In the genomic region with DNA sequence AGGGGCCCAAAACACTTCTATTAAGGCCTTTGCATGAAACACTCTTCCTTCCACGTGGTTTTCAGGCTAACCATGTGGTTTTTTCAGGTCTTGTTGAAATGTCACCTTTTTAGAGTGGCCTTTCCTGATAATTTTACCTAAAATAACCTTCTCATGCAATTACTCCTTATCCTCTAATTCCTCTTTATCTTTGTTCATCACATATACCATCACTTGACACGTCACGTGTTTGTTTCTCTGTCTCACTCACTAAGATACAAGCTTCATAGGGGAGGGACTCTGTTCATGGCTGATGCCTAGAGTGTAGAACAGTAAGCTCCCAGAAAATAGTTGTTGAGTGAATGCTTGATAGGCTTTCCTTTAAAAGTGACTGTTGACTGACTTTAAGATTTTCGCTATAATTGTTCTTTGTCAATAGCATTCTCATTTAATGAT, we compare ENCODE assay signal across 25 cellular contexts.
A peak's percentile ranks its signal among the peaks of the same experiment; 100 is the strongest.
DNase-seq lines count a peak whose midpoint lies in the region; ATAC-seq, FAIRE-seq and TF ChIP-seq lines count a peak whose summit lies in the region.
"Had no signal": no experiment of that assay in that cellular context is flagged by ENCODE, and none has a peak within 500 bp of the region (broad histone marks: within the 10 kb centered on the region; RNA-seq: fewer than 3 reads in every experiment).

No MANE protein-coding gene starts in this region.

- H2AFZ ChIP-seq in K562 (ENCODE audit: low read depth, low read length) = peak overlapping the region; percentile 68

- in situ Hi-C loops in K562 (cut with MboI) = no loop called here

- peak overlapping the region; percentile 51 for H3K4me3 Mint-ChIP-seq in stimulated activated memory B cell treated with anti-CD40 and anti-IgM and Interleukin-4, amounts not matched to agents 10 μg/mL and 1 μg/mL and 100 μg/mL, for 72 hours
- H3K4me3 Mint-ChIP-seq: activated CD4-positive, alpha-beta memory T cell treated with anti-CD3 and anti-CD28 coated beads, Interleukin-2, amount 10 ng/mL, durations not matched to agents 7 days and 5 days; activated naive CD8-positive, alpha-beta T cell; CD8-positive, alpha-beta memory T cell; T-cell had no signal

- CTCF ChIA-PET in K562 (lab: Yijun Ruan, JAX; ENCODE audit: low intra/inter-chr PET ratio) = no interaction called here

- TF ChIP-seq CTCF in cardiac muscle cell (IDR thresholded peaks at IDR 0.05; ENCODE audit: low read depth, low read length) (no peak), K562 (IDR thresholded peaks at IDR 0.05 in 2 of 3, conservative IDR thresholded peaks at IDR 0.05 in 1 of 3; ENCODE audit: insufficient read depth in 2 of 3, low read depth in 1 of 3, low read length in 3 of 3) (no peak)

- POLR2A ChIA-PET in K562 (lab: Yijun Ruan, JAX) = interaction anchor here (0.9 to 2.3 kb wide), 5 partner anchors 9 to 67 kb away, joined by 3 to 10 read pairs (median 4); no protein-coding TSS in a partner anchor

- H3K4me2 ChIP-seq in K562 (ENCODE audit: insufficient read depth, low read length) = peak overlapping the region; percentile 47

- BruUV-seq in K562 (replicated peaks; lab: Mats Ljungman, UMichigan) = no TSS peak

- TF ChIP-seq RAD21 in K562 (CRISPR knock-in tag; conservative IDR thresholded peaks at IDR 0.05 in 1 of 2, IDR thresholded peaks at IDR 0.05 in 1 of 2) = no peak

- H3K27me3 ChIP-seq in cardiac muscle cell (no peaks in the 10 kb centered on the region), K562 (ENCODE audit: control insufficient read depth in 2 of 2, insufficient read depth in 2 of 2, low read length in 2 of 2) (no peaks in the 10 kb centered on the region)
- H3K27me3 ChIP-seq: ascending aorta, left lung, SJSA1, transverse colon had no signal

- H3K27ac ChIP-seq in cardiac muscle cell (peak overlapping the region; percentile 86), K562 (ENCODE audit: extremely low read depth, low read depth, low read length) (peak overlapping the region; percentile 85; the same call in 2 of the 3 replicates)
- H3K27ac ChIP-seq: left lung, SJSA1, skin epidermis, transverse colon had no signal

- peaks cover 5% of the 10 kb centered on the region; the same call in 1 of the 2 replicates for H4K20me1 ChIP-seq in K562 (replicated peaks; ENCODE audit: control insufficient read depth, insufficient read depth, low read length)

- H3K36me3 ChIP-seq in cardiac muscle cell (no peaks in the 10 kb centered on the region), K562 (ENCODE audit: control insufficient read depth, insufficient read depth, low read length) (peaks cover 26% of the 10 kb centered on the region; the same call in 2 of the 3 replicates)
- H3K36me3 ChIP-seq: ascending aorta, left lung, SJSA1, transverse colon had no signal

- peaks cover 30% of the 10 kb centered on the region for H3K4me1 Mint-ChIP-seq in stimulated activated memory B cell treated with anti-CD40 and anti-IgM and Interleukin-4, amounts not matched to agents 10 μg/mL and 1 μg/mL and 100 μg/mL, for 72 hours

- no peaks in the 10 kb centered on the region for H3K9me3 Mint-ChIP-seq in stimulated activated memory B cell treated with anti-CD40 and anti-IgM and Interleukin-4, amounts not matched to agents 10 μg/mL and 1 μg/mL and 100 μg/mL, for 72 hours
- H3K9me3 Mint-ChIP-seq: activated CD4-positive, alpha-beta memory T cell treated with anti-CD3 and anti-CD28 coated beads, Interleukin-2, amount 10 ng/mL, durations not matched to agents 7 days and 5 days; activated T-helper 2 cell treated with anti-CD3 and anti-CD28 coated beads, Interferon-gamma antibody, Interleukin-2, Interleukin-4, amounts not matched to agents 10 μg/mL and 5 μg/mL and 100 μg/mL, durations not matched to agents 14 hours and 24 hours and 36 hours; CD8-positive, alpha-beta memory T cell; T-cell had no signal

- no peak for TF ChIP-seq POLR2A in K562 (conservative IDR thresholded peaks at IDR 0.05)

- peak; percentile 45; the same call in 1 of the 2 replicates for TF ChIP-seq EP300 in K562 (IDR thresholded peaks at IDR 0.05; ENCODE audit: low read length)

- no peaks in the 10 kb centered on the region for H3K9me1 ChIP-seq in K562 (ENCODE audit: control insufficient read depth, insufficient read depth, low read length)

- H3K9me3 ChIP-seq in cardiac muscle cell (ENCODE audit: low read depth) = no peaks in the 10 kb centered on the region
- H3K9me3 ChIP-seq in K562 (replicated peaks; ENCODE audit: control insufficient read depth, insufficient read depth, low read depth, low read length) = no peaks in the 10 kb centered on the region
- H3K9me3 ChIP-seq: ascending aorta, left lung, SJSA1, transverse colon had no signal

- 1% methylated on average over 4 of the region's 4 CpGs for WGBS in K562 (ENCODE audit: insufficient coverage, low coverage, missing lambda C conversion rate)

- peak; percentile 26 for FAIRE-seq in K562 (lab: Jason Lieb, UNC)
- FAIRE-seq: frontal cortex had no signal

- peak overlapping the region; percentile 82 for H3K27ac Mint-ChIP-seq in stimulated activated memory B cell treated with anti-CD40 and anti-IgM and Interleukin-4, amounts not matched to agents 10 μg/mL and 1 μg/mL and 100 μg/mL, for 72 hours
- H3K27ac Mint-ChIP-seq: activated CD4-positive, alpha-beta memory T cell treated with anti-CD3 and anti-CD28 coated beads, Interleukin-2, amount 10 ng/mL, durations not matched to agents 7 days and 5 days; activated naive CD8-positive, alpha-beta T cell; activated T-helper 2 cell treated with anti-CD3 and anti-CD28 coated beads, Interferon-gamma antibody, Interleukin-2, Interleukin-4, amounts not matched to agents 10 μg/mL and 5 μg/mL and 100 μg/mL, durations not matched to agents 14 hours and 24 hours and 36 hours; CD8-positive, alpha-beta memory T cell; T-cell had no signal

- H3K27me3 Mint-ChIP-seq in stimulated activated memory B cell treated with anti-CD40 and anti-IgM and Interleukin-4, amounts not matched to agents 10 μg/mL and 1 μg/mL and 100 μg/mL, for 72 hours = no peaks in the 10 kb centered on the region
- H3K27me3 Mint-ChIP-seq: activated naive CD8-positive, alpha-beta T cell; CD8-positive, alpha-beta memory T cell; T-cell had no signal

- DNase-seq in cardiac muscle cell (ENCODE audit: low read depth in 1 of 2, low spot score in 1 of 2) (no peak), left cardiac atrium (no peak), K562 (ENCODE audit: extremely low read depth in 1 of 4, low spot score in 3 of 4) (peak; percentile 41 to 82 (median 51)), T-helper 9 cell (no peak), glomerular visceral epithelial cell (ENCODE audit: extremely low spot score) (no peak)
- DNase-seq: activated CD4-positive, alpha-beta memory T cell treated with anti-CD3 and anti-CD28 coated beads, Interleukin-2, amount 10 ng/mL, durations not matched to agents 7 days and 5 days; activated CD4-positive, CD25-positive, alpha-beta regulatory T cell treated with anti-CD3 and anti-CD28 coated beads, Interleukin-2, amount 50 U/mL, for 72 hours; CD8-positive, alpha-beta memory T cell; central memory CD4-positive, alpha-beta T cell; dermis blood vessel endothelial cell; DMS53; left lung; NCI-H1105; NCI-H187 treated with DMSO at 0.1 percent for 48 hours; T-cell; transverse colon had no signal

- peaks cover 67% of the 10 kb centered on the region for H3K4me1 ChIP-seq in cardiac muscle cell (ENCODE audit: low read depth)
- peaks cover 14 to 71% of the 10 kb centered on the region in 2 experiments for H3K4me1 ChIP-seq in K562 (replicated peaks in 1 of 2; ENCODE audit: control insufficient read depth in 2 of 2, insufficient read depth in 2 of 2, low read length in 2 of 2)
- H3K4me1 ChIP-seq: SJSA1 had no signal

- intact Hi-C loops in left cardiac atrium (cut with DNase I) = loop anchor here in 1 of 2 donors (10.0 kb wide), 1 partner anchor 62 kb away; a partner anchor contains a TSS
- intact Hi-C loops in K562 (cut with micrococcal nuclease) = loop anchor here (5.0 to 10.0 kb wide), 2 partner anchors 155 to 802 kb away; a partner anchor contains a TSS

- ATAC-seq in left cardiac atrium = no peak
- peak; percentile 33 for ATAC-seq in GM21529 (IDR thresholded peaks at IDR 0.05; ENCODE audit: unreplicated experiment)
- peak; percentile 65 for ATAC-seq in K562
- ATAC-seq in stimulated activated memory B cell treated with anti-CD40 and anti-IgM and Interleukin-4, amounts not matched to agents 10 μg/mL and 1 μg/mL and 100 μg/mL, for 72 hours = peak; percentile 77
- ATAC-seq in GM18907 (IDR thresholded peaks at IDR 0.05; ENCODE audit: unreplicated experiment) = no peak
- ATAC-seq: left lung, T-cell had no signal

- peak overlapping the region; percentile 73 for H3K4me3 ChIP-seq in cardiac muscle cell
- peak overlapping the region; percentile 2; the same call in 1 of the 2 replicates for H3K4me3 ChIP-seq in K562
- H3K4me3 ChIP-seq: ascending aorta, left lung, SJSA1, skin epidermis, transverse colon had no signal

- peak overlapping the region in 1 of 2 experiments; percentile 77; a peak in 1 of 4 replicates for H3K9ac ChIP-seq in K562 (ENCODE audit: insufficient read depth in 1 of 2, low read depth in 2 of 2, low read length in 2 of 2)

- peaks cover 98% of the 10 kb centered on the region for H3K79me2 ChIP-seq in K562 (ENCODE audit: control insufficient read depth, insufficient read depth, low read length)

- H3K36me3 Mint-ChIP-seq in stimulated activated memory B cell treated with anti-CD40 and anti-IgM and Interleukin-4, amounts not matched to agents 10 μg/mL and 1 μg/mL and 100 μg/mL, for 72 hours = peaks cover 5% of the 10 kb centered on the region
- H3K36me3 Mint-ChIP-seq: activated naive CD8-positive, alpha-beta T cell; CD8-positive, alpha-beta memory T cell; T-cell had no signal

TF ChIP-seq in K562, 482 proteins besides CTCF, POLR2A, EP300 and RAD21 (continues in another document):
- TF ChIP-seq HDAC2 (IDR thresholded peaks at IDR 0.05) = peak; percentile 88; the same call in 1 of the 2 replicates
- TF ChIP-seq ARNT (IDR thresholded peaks at IDR 0.05) = 0 out of 4 replicates have a peak, but pooled peaks of 1 of the 2 experiments have one; percentile 32
- TF ChIP-seq BCOR (IDR thresholded peaks at IDR 0.05) = peak; percentile 19; the same call in 1 of the 2 replicates
- TF ChIP-seq TCF7 (IDR thresholded peaks at IDR 0.05; ENCODE audit: borderline replicate concordance) = no peak
- TF ChIP-seq EHMT2 (IDR thresholded peaks at IDR 0.05) = peak; percentile 36; the same call in 1 of the 2 replicates
- TF ChIP-seq CREM (IDR thresholded peaks at IDR 0.05; ENCODE audit: low read depth) = peak; percentile 80
- TF ChIP-seq, protein P1, sequence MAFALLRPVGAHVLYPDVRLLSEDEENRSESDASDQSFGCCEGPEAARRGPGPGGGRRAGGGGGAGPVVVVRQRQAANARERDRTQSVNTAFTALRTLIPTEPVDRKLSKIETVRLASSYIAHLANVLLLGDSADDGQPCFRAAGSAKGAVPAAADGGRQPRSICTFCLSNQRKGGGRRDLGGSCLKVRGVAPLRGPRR (CRISPR knock-in tag; IDR thresholded peaks at IDR 0.05) = no peak
- peak; percentile 45; the same call in 1 of the 2 replicates for TF ChIP-seq ESRRA (IDR thresholded peaks at IDR 0.05; ENCODE audit: borderline replicate concordance, low read depth)
- peak; percentile 69; the same call in 1 of the 2 replicates for TF ChIP-seq XRCC3 (IDR thresholded peaks at IDR 0.05)

Comparison
In these comparisons a context has a peak if more than half of its experiments do, and no peak if none do; other contexts are left out.
1. DNase-seq: peak in K562 (4 of 4); none in cardiac muscle cell (0 of 2), left cardiac atrium (single experiment), T-helper 9 cell (single experiment) and glomerular visceral epithelial cell (single experiment).
2. ATAC-seq: peak in GM21529 (single experiment), K562 (single experiment) and stimulated activated memory B cell treated with anti-CD40 and anti-IgM and Interleukin-4, amounts not matched to agents 10 μg/mL and 1 μg/mL and 100 μg/mL, for 72 hours (single experiment); none in left cardiac atrium (0 of 2) and GM18907 (single experiment).